22 cellular contexts compared by ENCODE assay signal in genomic region chr1:33117440-33118085, GRCh38. TPM values are rescaled to one million over a fixed set of nuclear protein-coding genes. Genes with fewer than 3 reads are reported as not detected.
A peak's percentile ranks its signal among the peaks of the same experiment; 100 is the strongest.
DNase-seq lines count a peak whose midpoint lies in the region; ATAC-seq and TF ChIP-seq lines count a peak whose summit lies in the region.
"Had no signal": no experiment of that assay in that cellular context is flagged by ENCODE, and none has a peak within 500 bp of the region (broad histone marks: within the 10 kb centered on the region; RNA-seq: fewer than 3 reads in every experiment).

No MANE protein-coding gene starts in this region.

- intact Hi-C loops in activated CD4-positive, alpha-beta memory T cell treated with anti-CD3 and anti-CD28 coated beads for 36 hours (cut with micrococcal nuclease) = no loop called here
- intact Hi-C loops in dendritic cell treated with granulocyte-macrophage colony-stimulating factor and Interleukin-4, amounts not matched to agents 40 ng/mL and 50 ng/mL, for 4 days (cut with micrococcal nuclease) = no loop called here

- no peak overlapping the region for H3K4me3 ChIP-seq in HEK293 (ENCODE audit: low read depth, low read length)
- H3K4me3 ChIP-seq: GM23248, HAP-1, MG63, SK-N-MC had no signal

- H3K9me3 ChIP-seq in HEK293 (ENCODE audit: control insufficient read depth, insufficient read depth, low read depth, low read length) (no peaks in the 10 kb centered on the region), T-helper 17 cell (ENCODE audit: control insufficient read depth, low read length, poor library complexity, severe bottlenecking) (no peaks in the 10 kb centered on the region)
- H3K9me3 ChIP-seq: HAP-1, MG63 had no signal

- CTCF ChIA-PET in activated CD4-positive, alpha-beta memory T cell treated with anti-CD3 and anti-CD28 coated beads, Interleukin-2, amount 10 ng/mL, durations not matched to agents 7 days and 5 days (lab: Charles Lee) = interaction anchor here (0.5 kb wide), 1 partner anchor 97 kb away, joined by 3 read pairs; no protein-coding TSS in a partner anchor
- CTCF ChIA-PET in activated CD4-positive, alpha-beta memory T cell treated with anti-CD3 and anti-CD28 coated beads for 36 hours (lab: Charles Lee) = no interaction called here
- CTCF ChIA-PET in HEK293 (lab: Yijun Ruan, JAX) = interaction anchor here (1.0 to 3.2 kb wide), 4 partner anchors 10 to 24 kb away, joined by 3 to 13 read pairs (median 6); no protein-coding TSS in a partner anchor

- no peaks in the 10 kb centered on the region for H3K36me3 Mint-ChIP-seq in activated CD4-positive, alpha-beta memory T cell treated with anti-CD3 and anti-CD28 coated beads, Interleukin-2, amount 10 ng/mL, durations not matched to agents 7 days and 5 days (ENCODE audit: low read depth)
- no peaks in the 10 kb centered on the region for H3K36me3 Mint-ChIP-seq in activated CD4-positive, alpha-beta memory T cell treated with anti-CD3 and anti-CD28 coated beads for 36 hours
- H3K36me3 Mint-ChIP-seq in dendritic cell treated with granulocyte-macrophage colony-stimulating factor and Interleukin-4, amounts not matched to agents 40 ng/mL and 50 ng/mL, for 4 days (ENCODE audit: low read depth) = no peaks in the 10 kb centered on the region
- H3K36me3 Mint-ChIP-seq in stimulated activated naive B cell treated with anti-CD40 and anti-IgM and Interleukin-4, amounts not matched to agents 10 μg/mL and 1 μg/mL and 100 μg/mL, for 72 hours = peaks cover 0 to 3% of the 10 kb centered on the region in 2 donors
- peaks cover 2% of the 10 kb centered on the region for H3K36me3 Mint-ChIP-seq in T-helper 17 cell (ENCODE audit: low read depth)

- peak; percentile 12 for DNase-seq in activated CD4-positive, alpha-beta memory T cell treated with anti-CD3 and anti-CD28 coated beads, Interleukin-2, amount 10 ng/mL, durations not matched to agents 7 days and 5 days
- DNase-seq in activated CD4-positive, alpha-beta memory T cell treated with anti-CD3 and anti-CD28 coated beads for 36 hours = no peak
- no peak for DNase-seq in stimulated activated naive B cell treated with anti-CD40 and anti-IgM and Interleukin-4, amounts not matched to agents 10 μg/mL and 1 μg/mL and 100 μg/mL, for 72 hours
- DNase-seq in T-helper 17 cell = no peak
- DNase-seq in COR-L47 (lab: John Stamatoyannopoulos, UW) = no peak
- DNase-seq: DMS153, DND-41, GM23248, KBM-7, MG63, NCI-H1105 treated with DMSO at 0.1 percent for 48 hours, NCI-H146, NCI-H1930, NCI-H446, NCI-H524 treated with DMSO at 0.1 percent for 48 hours, NCI-H774, SIG-M5 had no signal

- no peaks in the 10 kb centered on the region for H3K36me3 ChIP-seq in HEK293 (ENCODE audit: control insufficient read depth in 2 of 2, insufficient read depth in 1 of 2, low read length in 2 of 2)
- H3K36me3 ChIP-seq: HAP-1, MG63 had no signal

- no peak overlapping the region for H3K4me3 Mint-ChIP-seq in activated CD4-positive, alpha-beta memory T cell treated with anti-CD3 and anti-CD28 coated beads, Interleukin-2, amount 10 ng/mL, durations not matched to agents 7 days and 5 days
- H3K4me3 Mint-ChIP-seq in activated CD4-positive, alpha-beta memory T cell treated with anti-CD3 and anti-CD28 coated beads for 36 hours = no peak overlapping the region
- H3K4me3 Mint-ChIP-seq in dendritic cell treated with granulocyte-macrophage colony-stimulating factor and Interleukin-4, amounts not matched to agents 40 ng/mL and 50 ng/mL, for 4 days = no peak overlapping the region
- H3K4me3 Mint-ChIP-seq in stimulated activated naive B cell treated with anti-CD40 and anti-IgM and Interleukin-4, amounts not matched to agents 10 μg/mL and 1 μg/mL and 100 μg/mL, for 72 hours = no peak overlapping the region
- no peak overlapping the region for H3K4me3 Mint-ChIP-seq in T-helper 17 cell

- ATAC-seq in stimulated activated naive B cell treated with anti-CD40 and anti-IgM and Interleukin-4, amounts not matched to agents 10 μg/mL and 1 μg/mL and 100 μg/mL, for 72 hours (replicated peaks) = no peak
- ATAC-seq in T-helper 17 cell = no peak

- H3K4me1 Mint-ChIP-seq in activated CD4-positive, alpha-beta memory T cell treated with anti-CD3 and anti-CD28 coated beads, Interleukin-2, amount 10 ng/mL, durations not matched to agents 7 days and 5 days = no peaks in the 10 kb centered on the region
- H3K4me1 Mint-ChIP-seq in activated CD4-positive, alpha-beta memory T cell treated with anti-CD3 and anti-CD28 coated beads for 36 hours (ENCODE audit: low read depth) = no peaks in the 10 kb centered on the region
- peaks cover 17% of the 10 kb centered on the region for H3K4me1 Mint-ChIP-seq in dendritic cell treated with granulocyte-macrophage colony-stimulating factor and Interleukin-4, amounts not matched to agents 40 ng/mL and 50 ng/mL, for 4 days (ENCODE audit: low read depth)
- no peaks in the 10 kb centered on the region for H3K4me1 Mint-ChIP-seq in stimulated activated naive B cell treated with anti-CD40 and anti-IgM and Interleukin-4, amounts not matched to agents 10 μg/mL and 1 μg/mL and 100 μg/mL, for 72 hours
- peaks cover 6% of the 10 kb centered on the region for H3K4me1 Mint-ChIP-seq in T-helper 17 cell

- H3K9me3 Mint-ChIP-seq in activated CD4-positive, alpha-beta memory T cell treated with anti-CD3 and anti-CD28 coated beads, Interleukin-2, amount 10 ng/mL, durations not matched to agents 7 days and 5 days = no peaks in the 10 kb centered on the region
- no peaks in the 10 kb centered on the region for H3K9me3 Mint-ChIP-seq in activated CD4-positive, alpha-beta memory T cell treated with anti-CD3 and anti-CD28 coated beads for 36 hours
- no peaks in the 10 kb centered on the region for H3K9me3 Mint-ChIP-seq in dendritic cell treated with granulocyte-macrophage colony-stimulating factor and Interleukin-4, amounts not matched to agents 40 ng/mL and 50 ng/mL, for 4 days
- no peaks in the 10 kb centered on the region for H3K9me3 Mint-ChIP-seq in stimulated activated naive B cell treated with anti-CD40 and anti-IgM and Interleukin-4, amounts not matched to agents 10 μg/mL and 1 μg/mL and 100 μg/mL, for 72 hours

- POLR2A ChIA-PET in activated CD4-positive, alpha-beta memory T cell treated with anti-CD3 and anti-CD28 coated beads, Interleukin-2, amount 10 ng/mL, durations not matched to agents 7 days and 5 days (lab: Charles Lee) = interaction anchor here (1.3 to 1.4 kb wide), 2 partner anchors 9 to 18 kb away, joined by 4 to 5 read pairs; no protein-coding TSS in a partner anchor
- POLR2A ChIA-PET in activated CD4-positive, alpha-beta memory T cell treated with anti-CD3 and anti-CD28 coated beads for 36 hours (lab: Charles Lee) = no interaction called here
- POLR2A ChIA-PET in HEK293 (lab: Yijun Ruan, JAX) = no interaction called here

- H3K4me1 ChIP-seq in HEK293 (ENCODE audit: control insufficient read depth, insufficient read depth, low read length) = no peaks in the 10 kb centered on the region
- H3K4me1 ChIP-seq: HAP-1 had no signal

- no peak overlapping the region for H3K27ac ChIP-seq in HEK293 (ENCODE audit: extremely low read depth, low read depth, low read length)
- H3K27ac ChIP-seq: GM23248, SK-N-MC had no signal

- H3K27me3 Mint-ChIP-seq in activated CD4-positive, alpha-beta memory T cell treated with anti-CD3 and anti-CD28 coated beads, Interleukin-2, amount 10 ng/mL, durations not matched to agents 7 days and 5 days = no peaks in the 10 kb centered on the region
- H3K27me3 Mint-ChIP-seq in activated CD4-positive, alpha-beta memory T cell treated with anti-CD3 and anti-CD28 coated beads for 36 hours = no peaks in the 10 kb centered on the region
- H3K27me3 Mint-ChIP-seq in dendritic cell treated with granulocyte-macrophage colony-stimulating factor and Interleukin-4, amounts not matched to agents 40 ng/mL and 50 ng/mL, for 4 days = peaks cover 3% of the 10 kb centered on the region
- H3K27me3 Mint-ChIP-seq in stimulated activated naive B cell treated with anti-CD40 and anti-IgM and Interleukin-4, amounts not matched to agents 10 μg/mL and 1 μg/mL and 100 μg/mL, for 72 hours = peaks cover 24 to 30% of the 10 kb centered on the region in 2 donors
- no peaks in the 10 kb centered on the region for H3K27me3 Mint-ChIP-seq in T-helper 17 cell

- TF ChIP-seq CTCF in HEK293 (tag by site-specific recombination; IDR thresholded peaks at IDR 0.05) = no peak

- no peak overlapping the region for H3K27ac Mint-ChIP-seq in activated CD4-positive, alpha-beta memory T cell treated with anti-CD3 and anti-CD28 coated beads, Interleukin-2, amount 10 ng/mL, durations not matched to agents 7 days and 5 days
- no peak overlapping the region for H3K27ac Mint-ChIP-seq in activated CD4-positive, alpha-beta memory T cell treated with anti-CD3 and anti-CD28 coated beads for 36 hours
- H3K27ac Mint-ChIP-seq in dendritic cell treated with granulocyte-macrophage colony-stimulating factor and Interleukin-4, amounts not matched to agents 40 ng/mL and 50 ng/mL, for 4 days = peak overlapping the region; percentile 47
- H3K27ac Mint-ChIP-seq in stimulated activated naive B cell treated with anti-CD40 and anti-IgM and Interleukin-4, amounts not matched to agents 10 μg/mL and 1 μg/mL and 100 μg/mL, for 72 hours = peak overlapping the region; percentile 6
- H3K27ac Mint-ChIP-seq in T-helper 17 cell = no peak overlapping the region

TF ChIP-seq in HEK293, 187 proteins besides CTCF, POLR2A, EP300 and RAD21 (continues in another document):
- TF ChIP-seq ZNF16 (tag by site-specific recombination; IDR thresholded peaks at IDR 0.05; ENCODE audit: low read depth) (peak; percentile 61; the same call in 1 of the 2 replicates), BCL11B (tag by site-specific recombination; IDR thresholded peaks at IDR 0.05; ENCODE audit: low read depth) (no peak), ZNF19 (tag by site-specific recombination; IDR thresholded peaks at IDR 0.05; ENCODE audit: low read depth) (no peak)

RNA-seq across cellular contexts. Expression of gene AZIN2, which starts 36.6 kb away (rescaled TPM):
- 1 to 10 TPM; 3.9 to 4.5 TPM for total RNA-seq in activated CD4-positive, alpha-beta memory T cell treated with anti-CD3 and anti-CD28 coated beads, Interleukin-2, amount 10 ng/mL, durations not matched to agents 7 days and 5 days
- total RNA-seq in activated CD4-positive, alpha-beta memory T cell treated with anti-CD3 and anti-CD28 coated beads for 36 hours = 1 to 10 TPM; 2.5 to 2.9 TPM
- total RNA-seq in T-helper 17 cell = 1 to 10 TPM; 6.3 to 8.6 TPM
- total RNA-seq: HT-29 had no signal

Comparison
In these comparisons a context has a peak if more than half of its experiments do, and no peak if none do; other contexts are left out.
1. H3K27ac Mint-ChIP-seq: peak in dendritic cell treated with granulocyte-macrophage colony-stimulating factor and Interleukin-4, amounts not matched to agents 40 ng/mL and 50 ng/mL, for 4 days (single experiment) and stimulated activated naive B cell treated with anti-CD40 and anti-IgM and Interleukin-4, amounts not matched to agents 10 μg/mL and 1 μg/mL and 100 μg/mL, for 72 hours (single experiment); none in activated CD4-positive, alpha-beta memory T cell treated with anti-CD3 and anti-CD28 coated beads, Interleukin-2, amount 10 ng/mL, durations not matched to agents 7 days and 5 days (single experiment), activated CD4-positive, alpha-beta memory T cell treated with anti-CD3 and anti-CD28 coated beads for 36 hours (single experiment) and T-helper 17 cell (single experiment).